20 cellular contexts compared by ENCODE assay signal in the genomic region with DNA sequence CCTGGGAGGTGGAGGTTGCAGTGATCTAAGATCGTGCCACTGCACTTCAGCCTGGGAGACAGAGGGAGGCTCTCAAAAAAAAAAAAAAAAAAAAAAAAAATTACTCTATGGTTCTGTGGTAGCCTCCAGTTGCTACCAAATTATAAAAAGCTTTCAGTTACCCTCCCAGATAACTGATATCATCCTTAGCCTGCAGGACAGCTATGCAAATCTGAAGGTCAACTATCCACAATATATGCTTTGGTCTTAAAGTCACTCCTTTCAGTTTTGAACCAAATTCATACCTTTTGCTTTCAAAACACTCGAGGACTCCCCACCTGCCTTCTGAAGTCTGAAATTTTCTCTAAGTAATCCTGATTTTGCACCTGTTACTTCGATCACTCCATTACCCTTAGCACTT. TPM values are rescaled to one million over a fixed set of nuclear protein-coding genes. Genes with fewer than 3 reads are reported as not detected.
A peak's percentile ranks its signal among the peaks of the same experiment; 100 is the strongest.
DNase-seq lines count a peak whose midpoint lies in the region; ATAC-seq and TF ChIP-seq lines count a peak whose summit lies in the region.
"Had no signal": no experiment of that assay in that cellular context is flagged by ENCODE, and none has a peak within 500 bp of the region (broad histone marks: within the 10 kb centered on the region; RNA-seq: fewer than 3 reads in every experiment).

No MANE protein-coding gene starts in this region.

- intact Hi-C loops in natural killer cell (cut with micrococcal nuclease) (no loop called here), OCI-LY7 (cut with micrococcal nuclease; ENCODE audit: unreplicated experiment) (no loop called here)

- no peak overlapping the region for H2AFZ ChIP-seq in OCI-LY7 (ENCODE audit: low read length)

- no peaks in the 10 kb centered on the region for H3K4me1 Mint-ChIP-seq in natural killer cell
- peaks cover 0 to 4% of the 10 kb centered on the region in 2 donors for H3K4me1 Mint-ChIP-seq in natural killer cell treated with Interleukin-12 subunit alpha and Interleukin-12 subunit beta and Interleukin-15 and Interleukin-18, amount 100 ng/mL, for 72 hours (ENCODE audit: low read depth in 2 of 2)
- peaks cover 14% of the 10 kb centered on the region for H3K4me1 Mint-ChIP-seq in activated naive CD8-positive, alpha-beta T cell treated with anti-CD3 and anti-CD28 coated beads, Interleukin-2, amount 50 U/mL, for 24 hours

- H3K79me2 ChIP-seq in OCI-LY7 (ENCODE audit: insufficient read depth, low read depth, low read length): peaks cover 6% of the 10 kb centered on the region; the same call in 1 of the 2 replicates

- H3K27ac ChIP-seq in HEK293 (ENCODE audit: extremely low read depth, low read depth, low read length) (no peak overlapping the region), OCI-LY7 (ENCODE audit: low read depth, low read length, poor library complexity, severe bottlenecking) (peak overlapping the region; percentile 41), caudate nucleus (ENCODE audit: low read depth, low read length) (no peak overlapping the region)
- H3K27ac ChIP-seq: Peyer's patch, SK-N-MC had no signal

- H3K27ac Mint-ChIP-seq in natural killer cell: no peak overlapping the region
- H3K27ac Mint-ChIP-seq in natural killer cell treated with Interleukin-12 subunit alpha and Interleukin-12 subunit beta and Interleukin-15 and Interleukin-18, amount 100 ng/mL, for 72 hours: no peak overlapping the region
- H3K27ac Mint-ChIP-seq in activated naive CD8-positive, alpha-beta T cell treated with anti-CD3 and anti-CD28 coated beads, Interleukin-2, amount 50 U/mL, for 24 hours: no peak overlapping the region
- H3K27ac Mint-ChIP-seq: CD4-positive, alpha-beta memory T cell; IgD-negative memory B cell had no signal

- no TSS peak for BruUV-seq in OCI-LY7 (replicated peaks; lab: Mats Ljungman, UMichigan)

- H4K20me1 ChIP-seq in OCI-LY7 (ENCODE audit: insufficient read depth, low read length): no peaks in the 10 kb centered on the region

- no peak for ATAC-seq in natural killer cell
- ATAC-seq in natural killer cell treated with Interleukin-12 subunit alpha and Interleukin-12 subunit beta and Interleukin-15 and Interleukin-18, amount 100 ng/mL, for 72 hours: no peak
- no peak for ATAC-seq in GM18858 (IDR thresholded peaks at IDR 0.05; ENCODE audit: unreplicated experiment)
- no peak for ATAC-seq in activated naive CD8-positive, alpha-beta T cell treated with anti-CD3 and anti-CD28 coated beads, Interleukin-2, amount 50 U/mL, for 24 hours
- ATAC-seq: Right ventricle myocardium inferior had no signal

- no peak for TF ChIP-seq CTCF in natural killer cell (IDR thresholded peaks at IDR 0.05)
- TF ChIP-seq CTCF in HEK293 (tag by site-specific recombination; IDR thresholded peaks at IDR 0.05): no peak
- no peak for TF ChIP-seq CTCF in OCI-LY7 (conservative IDR thresholded peaks at IDR 0.05; ENCODE audit: low read length)

- H3K36me3 Mint-ChIP-seq in natural killer cell: peaks cover 8% of the 10 kb centered on the region
- H3K36me3 Mint-ChIP-seq in natural killer cell treated with Interleukin-12 subunit alpha and Interleukin-12 subunit beta and Interleukin-15 and Interleukin-18, amount 100 ng/mL, for 72 hours: no peaks in the 10 kb centered on the region
- H3K36me3 Mint-ChIP-seq in activated naive CD8-positive, alpha-beta T cell treated with anti-CD3 and anti-CD28 coated beads, Interleukin-2, amount 50 U/mL, for 24 hours (ENCODE audit: low read depth): peaks cover 9% of the 10 kb centered on the region
- H3K36me3 Mint-ChIP-seq: IgD-negative memory B cell had no signal

- H3K9me3 ChIP-seq in HEK293 (ENCODE audit: control insufficient read depth, insufficient read depth, low read depth, low read length) (no peaks in the 10 kb centered on the region), OCI-LY7 (ENCODE audit: low read length) (no peaks in the 10 kb centered on the region)
- H3K9me3 ChIP-seq: Peyer's patch had no signal

- no peak overlapping the region for H3K4me3 ChIP-seq in HEK293 (ENCODE audit: low read depth, low read length)
- no peak overlapping the region for H3K4me3 ChIP-seq in OCI-LY7 (ENCODE audit: low read depth, low read length, poor library complexity, severe bottlenecking)
- H3K4me3 ChIP-seq: Peyer's patch, SK-N-MC had no signal

- CTCF ChIA-PET in HEK293 (lab: Yijun Ruan, JAX) (interaction anchor here (0.6 to 4.1 kb wide), 3 partner anchors 14 to 106 kb away, joined by 3 to 19 read pairs (median 3); no protein-coding TSS in a partner anchor), OCI-LY7 (lab: Charles Lee; ENCODE audit: unreplicated experiment) (interaction anchor here (1.4 kb wide), 1 partner anchor 26 kb away, joined by 3 read pairs; no protein-coding TSS in a partner anchor)

- POLR2A ChIA-PET in HEK293 (lab: Yijun Ruan, JAX) (interaction anchor here (0.6 to 0.7 kb wide), 2 partner anchors 40 to 177 kb away, joined by 3 to 7 read pairs; a partner anchor contains a TSS), OCI-LY7 (lab: Charles Lee) (interaction anchor here (0.6 to 2.4 kb wide), 7 partner anchors 14 to 324 kb away, joined by 3 to 9 read pairs (median 4); a partner anchor contains a TSS)

- H3K9me3 Mint-ChIP-seq in natural killer cell: no peaks in the 10 kb centered on the region
- no peaks in the 10 kb centered on the region for H3K9me3 Mint-ChIP-seq in natural killer cell treated with Interleukin-12 subunit alpha and Interleukin-12 subunit beta and Interleukin-15 and Interleukin-18, amount 100 ng/mL, for 72 hours
- H3K9me3 Mint-ChIP-seq in activated naive CD8-positive, alpha-beta T cell treated with anti-CD3 and anti-CD28 coated beads, Interleukin-2, amount 50 U/mL, for 24 hours: no peaks in the 10 kb centered on the region
- H3K9me3 Mint-ChIP-seq: CD4-positive, alpha-beta memory T cell; IgD-negative memory B cell had no signal

- H3K36me3 ChIP-seq in HEK293 (ENCODE audit: control insufficient read depth in 2 of 2, insufficient read depth in 1 of 2, low read length in 2 of 2): peaks cover 11 to 12% of the 10 kb centered on the region in 2 experiments
- H3K36me3 ChIP-seq in OCI-LY7 (ENCODE audit: insufficient read depth, low read length): peaks cover 15% of the 10 kb centered on the region
- H3K36me3 ChIP-seq: Peyer's patch had no signal

- no peaks in the 10 kb centered on the region for H3K9me2 ChIP-seq in OCI-LY7 (ENCODE audit: insufficient read depth, low read length)

- DNase-seq in natural killer cell (no peak), OCI-LY7 (ENCODE audit: low spot score) (no peak), caudate nucleus (lab: John Stamatoyannopoulos, UW) (no peak), NCI-H748 (lab: John Stamatoyannopoulos, UW; ENCODE audit: unreplicated experiment) (no peak)
- no peak for DNase-seq in natural killer cell treated with Interleukin-12 subunit alpha and Interleukin-12 subunit beta and Interleukin-15 and Interleukin-18, amount 100 ng/mL, for 72 hours (ENCODE audit: low spot score)
- DNase-seq in activated naive CD8-positive, alpha-beta T cell treated with anti-CD3 and anti-CD28 coated beads, Interleukin-2, amount 50 U/mL, for 24 hours: no peak
- DNase-seq: CD4-positive, alpha-beta memory T cell; DMS79; NCI-H1417 treated with DMSO at 0.1 percent for 48 hours; NCI-H1930; NCI-H526 treated with DMSO at 0.1 percent for 48 hours; Peyer's patch had no signal

- H3K27me3 Mint-ChIP-seq in natural killer cell (ENCODE audit: low read depth in 2 of 2): peaks cover 15 to 27% of the 10 kb centered on the region in 2 donors
- peaks cover 12 to 16% of the 10 kb centered on the region in 2 donors for H3K27me3 Mint-ChIP-seq in natural killer cell treated with Interleukin-12 subunit alpha and Interleukin-12 subunit beta and Interleukin-15 and Interleukin-18, amount 100 ng/mL, for 72 hours
- peaks cover 26% of the 10 kb centered on the region for H3K27me3 Mint-ChIP-seq in activated naive CD8-positive, alpha-beta T cell treated with anti-CD3 and anti-CD28 coated beads, Interleukin-2, amount 50 U/mL, for 24 hours
- H3K27me3 Mint-ChIP-seq: IgD-negative memory B cell had no signal

- H3K4me2 ChIP-seq in OCI-LY7 (ENCODE audit: low read length): peak overlapping the region; percentile 49

- H3K4me3 Mint-ChIP-seq in natural killer cell: peak overlapping the region; percentile 29
- no peak overlapping the region for H3K4me3 Mint-ChIP-seq in natural killer cell treated with Interleukin-12 subunit alpha and Interleukin-12 subunit beta and Interleukin-15 and Interleukin-18, amount 100 ng/mL, for 72 hours
- no peak overlapping the region for H3K4me3 Mint-ChIP-seq in activated naive CD8-positive, alpha-beta T cell treated with anti-CD3 and anti-CD28 coated beads, Interleukin-2, amount 50 U/mL, for 24 hours

- H3K4me1 ChIP-seq in HEK293 (ENCODE audit: control insufficient read depth, insufficient read depth, low read length) (no peaks in the 10 kb centered on the region; the same call in 1 of the 2 replicates), OCI-LY7 (ENCODE audit: insufficient read depth, low read length, poor library complexity, severe bottlenecking) (peaks cover 25% of the 10 kb centered on the region)

RNA-seq across cellular contexts. Expression of a gene that starts 3.1 kb away (rescaled TPM):
- total RNA-seq in natural killer cell (under 1 TPM in 1 of 3 donors, not detected in 2; 0.58 TPM), OCI-LY7 (2022) (2.2 and 2.7 TPM in 2 replicates)
- not detected for total RNA-seq in natural killer cell treated with Interleukin-12 subunit alpha and Interleukin-12 subunit beta and Interleukin-15 and Interleukin-18, amount 100 ng/mL, for 72 hours
- 0.28 and 0.82 TPM in 2 replicates for total RNA-seq in OCI-LY7 (2014; rRNA removed; shearing (Covaris generic))
- total RNA-seq: A172; CD4-positive, alpha-beta memory T cell; G401; HT1080; Peyer's patch; Right ventricle myocardium inferior had no signal

RNA-seq across cellular contexts. Expression of a gene that starts 40.1 kb away (rescaled TPM):
- 10 to 100 TPM; 26.9 to 33.3 (median 28.8) TPM for total RNA-seq in natural killer cell
- 10 to 100 TPM; 27.6 to 30.3 TPM for total RNA-seq in natural killer cell treated with Interleukin-12 subunit alpha and Interleukin-12 subunit beta and Interleukin-15 and Interleukin-18, amount 100 ng/mL, for 72 hours
- 30.3 and 35.3 TPM in 2 replicates for total RNA-seq in OCI-LY7 (2014; rRNA removed; shearing (Covaris generic))
- 51.7 and 54.1 TPM in 2 replicates for total RNA-seq in OCI-LY7 (2022)
